ENCODE assay signal across 11 cellular contexts in the genomic region with DNA sequence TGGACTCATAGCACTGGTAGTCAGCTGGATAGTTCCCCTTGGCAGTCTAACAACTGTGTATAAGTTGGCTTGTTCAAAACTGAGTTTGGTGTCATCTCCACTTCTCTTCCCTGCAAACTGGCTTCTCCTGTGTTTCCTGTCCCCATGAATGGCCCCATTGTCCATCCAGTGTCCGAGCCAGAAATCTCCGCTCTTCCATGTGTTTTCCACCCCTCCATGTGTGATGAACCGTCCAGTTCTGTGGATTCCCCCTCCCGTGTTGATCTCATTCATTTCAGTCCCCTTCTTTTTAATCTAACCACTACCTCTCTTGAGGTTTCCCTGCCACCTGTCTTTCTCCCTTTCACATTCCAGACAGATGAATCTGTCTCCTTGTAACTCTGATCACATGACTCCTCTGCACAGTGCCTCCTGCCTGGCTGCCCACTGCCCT.
DNase-seq lines count a peak whose midpoint lies in the region; ATAC-seq and TF ChIP-seq lines count a peak whose summit lies in the region.
"Had no signal": no experiment of that assay in that cellular context is flagged by ENCODE, and none has a peak within 500 bp of the region (broad histone marks: within the 10 kb centered on the region; RNA-seq: fewer than 3 reads in every experiment).

No MANE protein-coding gene starts in this region.

- H3K27me3 ChIP-seq in RWPE2 (ENCODE audit: insufficient read depth, poor library complexity, severe bottlenecking): no peaks in the 10 kb centered on the region

- H3K27ac Mint-ChIP-seq in activated T-helper 2 cell treated with anti-CD3 and anti-CD28 coated beads, Interferon-gamma antibody, Interleukin-2, Interleukin-4, amounts not matched to agents 10 μg/mL and 5 μg/mL and 100 μg/mL, durations not matched to agents 14 hours and 24 hours and 36 hours: no peak overlapping the region
- H3K27ac Mint-ChIP-seq: natural killer cell had no signal

- H3K4me3 ChIP-seq in RWPE2 (ENCODE audit: severe bottlenecking): no peak overlapping the region

- peaks cover 2% of the 10 kb centered on the region for H3K4me1 Mint-ChIP-seq in activated T-helper 2 cell treated with anti-CD3 and anti-CD28 coated beads, Interferon-gamma antibody, Interleukin-2, Interleukin-4, amounts not matched to agents 10 μg/mL and 5 μg/mL and 100 μg/mL, durations not matched to agents 14 hours and 24 hours and 36 hours (ENCODE audit: low read depth)
- H3K4me1 Mint-ChIP-seq: natural killer cell had no signal

- no peaks in the 10 kb centered on the region for H3K9me3 ChIP-seq in RWPE2 (ENCODE audit: severe bottlenecking)

- no peaks in the 10 kb centered on the region for H3K36me3 Mint-ChIP-seq in activated T-helper 2 cell treated with anti-CD3 and anti-CD28 coated beads, Interferon-gamma antibody, Interleukin-2, Interleukin-4, amounts not matched to agents 10 μg/mL and 5 μg/mL and 100 μg/mL, durations not matched to agents 14 hours and 24 hours and 36 hours (ENCODE audit: low read depth)
- H3K36me3 Mint-ChIP-seq: natural killer cell had no signal

- intact Hi-C loops in activated T-helper 2 cell treated with anti-CD3 and anti-CD28 coated beads, Interferon-gamma antibody, Interleukin-2, Interleukin-4, amounts not matched to agents 10 μg/mL and 5 μg/mL and 100 μg/mL, durations not matched to agents 14 hours and 24 hours and 36 hours (cut with micrococcal nuclease): no loop called here

- peak; percentile 8 for DNase-seq in HS-5 (ENCODE audit: low read depth)
- DNase-seq in RWPE2 (ENCODE audit: low spot score): no peak
- DNase-seq in inferior parietal cortex (ENCODE audit: extremely low spot score): peak; percentile 39
- DNase-seq in superior temporal gyrus (ENCODE audit: extremely low spot score): peak; percentile 75
- no peak for DNase-seq in stimulated activated CD4-positive, alpha-beta T cell treated with anti-CD3 and anti-CD28 coated beads, Interleukin-12 subunit alpha, Interleukin-12 subunit beta, amount 100 ng/mL, for 4 hours
- DNase-seq in activated T-helper 2 cell treated with anti-CD3 and anti-CD28 coated beads, Interferon-gamma antibody, Interleukin-2, Interleukin-4, amounts not matched to agents 10 μg/mL and 5 μg/mL and 100 μg/mL, durations not matched to agents 14 hours and 24 hours and 36 hours (ENCODE audit: low spot score): no peak
- no peak for DNase-seq in middle frontal gyrus (ENCODE audit: extremely low spot score, low spot score)
- DNase-seq: natural killer cell; NCI-H1417; stimulated activated CD8-positive, alpha-beta memory T cell treated with anti-CD3 and anti-CD28 coated beads, Interleukin-4, amount 100 ng/mL, for 48 hours had no signal

- H3K27ac ChIP-seq in RWPE2 (ENCODE audit: poor library complexity, severe bottlenecking): no peak overlapping the region

- H3K27me3 Mint-ChIP-seq in activated T-helper 2 cell treated with anti-CD3 and anti-CD28 coated beads, Interferon-gamma antibody, Interleukin-2, Interleukin-4, amounts not matched to agents 10 μg/mL and 5 μg/mL and 100 μg/mL, durations not matched to agents 14 hours and 24 hours and 36 hours (ENCODE audit: low read depth): peaks cover 15% of the 10 kb centered on the region

- no peaks in the 10 kb centered on the region for H3K36me3 ChIP-seq in RWPE2 (ENCODE audit: low read depth)

- no peaks in the 10 kb centered on the region for H3K9me3 Mint-ChIP-seq in activated T-helper 2 cell treated with anti-CD3 and anti-CD28 coated beads, Interferon-gamma antibody, Interleukin-2, Interleukin-4, amounts not matched to agents 10 μg/mL and 5 μg/mL and 100 μg/mL, durations not matched to agents 14 hours and 24 hours and 36 hours
- H3K9me3 Mint-ChIP-seq: natural killer cell had no signal

- TF ChIP-seq CTCF in RWPE2 (IDR thresholded peaks at IDR 0.05; ENCODE audit: poor library complexity, severe bottlenecking): no peak

- H3K4me3 Mint-ChIP-seq in activated T-helper 2 cell treated with anti-CD3 and anti-CD28 coated beads, Interferon-gamma antibody, Interleukin-2, Interleukin-4, amounts not matched to agents 10 μg/mL and 5 μg/mL and 100 μg/mL, durations not matched to agents 14 hours and 24 hours and 36 hours (ENCODE audit: low read depth): no peak overlapping the region
- H3K4me3 Mint-ChIP-seq: natural killer cell had no signal

- ATAC-seq in RWPE2 (ENCODE audit: low read depth): peak; percentile 89
- ATAC-seq in HG02678 (IDR thresholded peaks at IDR 0.05; ENCODE audit: unreplicated experiment): no peak

- no peaks in the 10 kb centered on the region for H3K4me1 ChIP-seq in RWPE2 (ENCODE audit: insufficient read depth, poor library complexity, severe bottlenecking)

Comparison
In these comparisons a context has a peak if more than half of its experiments do, and no peak if none do; other contexts are left out.
1. DNase-seq: peak in HS-5 (single experiment), inferior parietal cortex (single experiment) and superior temporal gyrus (single experiment); none in RWPE2 (single experiment), stimulated activated CD4-positive, alpha-beta T cell treated with anti-CD3 and anti-CD28 coated beads, Interleukin-12 subunit alpha, Interleukin-12 subunit beta, amount 100 ng/mL, for 4 hours (single experiment), activated T-helper 2 cell treated with anti-CD3 and anti-CD28 coated beads, Interferon-gamma antibody, Interleukin-2, Interleukin-4, amounts not matched to agents 10 μg/mL and 5 μg/mL and 100 μg/mL, durations not matched to agents 14 hours and 24 hours and 36 hours (single experiment) and middle frontal gyrus (single experiment).